Comparison of ENCODE assay signal across 8 cellular contexts in genomic region chr10:71966046-71967004, GRCh38. TPM values are rescaled to one million over a fixed set of nuclear protein-coding genes. Genes with fewer than 3 reads are reported as not detected.
A peak's percentile ranks its signal among the peaks of the same experiment; 100 is the strongest.
DNase-seq lines count a peak whose midpoint lies in the region; ATAC-seq and TF ChIP-seq lines count a peak whose summit lies in the region.
"Had no signal": no experiment of that assay in that cellular context is flagged by ENCODE, and none has a peak within 500 bp of the region (broad histone marks: within the 10 kb centered on the region; RNA-seq: fewer than 3 reads in every experiment).

No MANE protein-coding gene starts in this region.

- peak overlapping the region in 1 of 2 experiments; percentile 38 for H2BK12ac ChIP-seq in mesenchymal stem cell (ENCODE audit: low read length in 2 of 2)

- H3K9me3 ChIP-seq in HUES64 (ENCODE audit: insufficient read depth, low read depth, low read length): no peaks in the 10 kb centered on the region
- H3K9me3 ChIP-seq in breast epithelium: no peaks in the 10 kb centered on the region
- H3K9me3 ChIP-seq in mesenchymal stem cell (ENCODE audit: control insufficient read depth, low read length): no peaks in the 10 kb centered on the region
- H3K9me3 ChIP-seq in tibial nerve: no peaks in the 10 kb centered on the region

- H3K4me1 ChIP-seq in HUES64 (ENCODE audit: insufficient read depth, low read length) (peaks cover 21% of the 10 kb centered on the region), breast epithelium (peaks cover 0 to 17% of the 10 kb centered on the region in 2 donors), mesenchymal stem cell (ENCODE audit: control insufficient read depth, insufficient read depth, low read depth, low read length) (peaks cover 52% of the 10 kb centered on the region), tibial nerve (peaks cover 0 to 70% (median 49%) of the 10 kb centered on the region in 4 donors)

- intact Hi-C loops in breast epithelium (cut with DNase I; ENCODE audit: low total_unique reads): no loop called here

- H3K14ac ChIP-seq in mesenchymal stem cell (ENCODE audit: low read length in 2 of 2): no peak overlapping the region

- H2BK15ac ChIP-seq in mesenchymal stem cell (ENCODE audit: low read depth, poor library complexity, severe bottlenecking): no peak overlapping the region

- peak overlapping the region; percentile 80 for H3K4me2 ChIP-seq in mesenchymal stem cell (ENCODE audit: low read length, poor library complexity, severe bottlenecking)

- DNase-seq in breast epithelium (ENCODE audit: low spot score in 2 of 2) (no peak), mesenchymal stem cell (peak; percentile 52), tibial nerve (ENCODE audit: low spot score in 2 of 2) (no peak), NCI-H146 (lab: John Stamatoyannopoulos, UW) (no peak), foreskin melanocyte (no peak)
- no peak for DNase-seq in stimulated activated effector memory CD8-positive, alpha-beta T cell treated with anti-CD3 and anti-CD28 coated beads, Interleukin-12 subunit alpha, Interleukin-12 subunit beta, amount 100 ng/mL, for 72 hours (ENCODE audit: low spot score in 2 of 2)
- DNase-seq: SHP77 had no signal

- H3K27me3 ChIP-seq in HUES64 (ENCODE audit: insufficient read depth, low read length) (peaks cover 46% of the 10 kb centered on the region), breast epithelium (no peaks in the 10 kb centered on the region), mesenchymal stem cell (ENCODE audit: control insufficient read depth in 1 of 2, insufficient read depth in 1 of 2, low read length in 2 of 2) (peaks cover 0 to 6% of the 10 kb centered on the region in 2 experiments), tibial nerve (no peaks in the 10 kb centered on the region)

- peaks cover 9% of the 10 kb centered on the region for H3K4me1 Mint-ChIP-seq in stimulated activated effector memory CD8-positive, alpha-beta T cell treated with anti-CD3 and anti-CD28 coated beads, Interleukin-12 subunit alpha, Interleukin-12 subunit beta, amount 100 ng/mL, for 72 hours

- H3K27ac ChIP-seq in HUES64 (ENCODE audit: low read depth, low read length): no peak overlapping the region
- H3K27ac ChIP-seq in breast epithelium: peak overlapping the region; percentile 89 to 96
- H3K27ac ChIP-seq in mesenchymal stem cell (ENCODE audit: low read length, poor library complexity, severe bottlenecking): no peak overlapping the region
- H3K27ac ChIP-seq in tibial nerve: peak overlapping the region; percentile 97 to 99 (median 98)

- H3K4me3 ChIP-seq in HUES64 (ENCODE audit: low read length) (peak overlapping the region; percentile 81; the same call in 1 of the 2 replicates), breast epithelium (peak overlapping the region; percentile 79 to 93 (median 81)), mesenchymal stem cell (ENCODE audit: insufficient read depth in 1 of 2, low read depth in 1 of 2, low read length in 2 of 2) (peak overlapping the region in 1 of 2 experiments; percentile 96), tibial nerve (peak overlapping the region; percentile 36 to 95 (median 68))

- TF ChIP-seq CTCF in breast epithelium (IDR thresholded peaks at IDR 0.05) (no peak), tibial nerve (IDR thresholded peaks at IDR 0.05) (peak in 1 of 5 experiments; percentile 7)

- no peak overlapping the region; the same call in 1 of the 2 replicates for H3K9ac ChIP-seq in HUES64 (ENCODE audit: low read depth, low read length)
- peak overlapping the region; percentile 93 for H3K9ac ChIP-seq in mesenchymal stem cell (ENCODE audit: low read length)

- no peaks in the 10 kb centered on the region for H3K9me3 Mint-ChIP-seq in stimulated activated effector memory CD8-positive, alpha-beta T cell treated with anti-CD3 and anti-CD28 coated beads, Interleukin-12 subunit alpha, Interleukin-12 subunit beta, amount 100 ng/mL, for 72 hours

- H2AFZ ChIP-seq in mesenchymal stem cell (ENCODE audit: low read depth, low read length): no peak overlapping the region

- H2BK5ac ChIP-seq in mesenchymal stem cell (ENCODE audit: low read depth, low read length, poor library complexity, severe bottlenecking): no peak overlapping the region

- H4K91ac ChIP-seq in mesenchymal stem cell (ENCODE audit: low read length): no peak overlapping the region

- no peak overlapping the region for H3K27ac Mint-ChIP-seq in stimulated activated effector memory CD8-positive, alpha-beta T cell treated with anti-CD3 and anti-CD28 coated beads, Interleukin-12 subunit alpha, Interleukin-12 subunit beta, amount 100 ng/mL, for 72 hours

- H3K36me3 ChIP-seq in HUES64 (ENCODE audit: insufficient read depth, low read length): no peaks in the 10 kb centered on the region
- H3K36me3 ChIP-seq in breast epithelium: no peaks in the 10 kb centered on the region
- H3K36me3 ChIP-seq in mesenchymal stem cell (ENCODE audit: control insufficient read depth in 1 of 2, insufficient read depth in 2 of 2, low read depth in 1 of 2, low read length in 2 of 2): peaks cover 4% of the 10 kb centered on the region in 2 experiments
- H3K36me3 ChIP-seq in tibial nerve: no peaks in the 10 kb centered on the region

- peak overlapping the region; percentile 66 for H2AK5ac ChIP-seq in mesenchymal stem cell (ENCODE audit: low read length, severe bottlenecking)

- peak overlapping the region; percentile 51 for H4K8ac ChIP-seq in mesenchymal stem cell (ENCODE audit: low read length)

- peak overlapping the region; percentile 47 to 99 for H3K18ac ChIP-seq in mesenchymal stem cell (ENCODE audit: low read depth in 1 of 2, low read length in 2 of 2)

- H3K23ac ChIP-seq in mesenchymal stem cell (ENCODE audit: low read length in 2 of 2): no peak overlapping the region

- H3K36me3 Mint-ChIP-seq in stimulated activated effector memory CD8-positive, alpha-beta T cell treated with anti-CD3 and anti-CD28 coated beads, Interleukin-12 subunit alpha, Interleukin-12 subunit beta, amount 100 ng/mL, for 72 hours: no peaks in the 10 kb centered on the region

- no peak for ATAC-seq in stimulated activated effector memory CD8-positive, alpha-beta T cell treated with anti-CD3 and anti-CD28 coated beads, Interleukin-12 subunit alpha, Interleukin-12 subunit beta, amount 100 ng/mL, for 72 hours

- H3K4ac ChIP-seq in mesenchymal stem cell (ENCODE audit: low read depth in 1 of 2, low read length in 2 of 2): peak overlapping the region in 1 of 2 experiments; percentile 20

- WGBS in HUES64: 86% methylated on average over 6 of the region's 6 CpGs
- WGBS in mesenchymal stem cell: 88% methylated on average over 5 of the region's 6 CpGs
- 41 to 45% methylated on average over 6 of the region's 6 CpGs for WGBS in tibial nerve, 2 donors

- H3K4me3 Mint-ChIP-seq in stimulated activated effector memory CD8-positive, alpha-beta T cell treated with anti-CD3 and anti-CD28 coated beads, Interleukin-12 subunit alpha, Interleukin-12 subunit beta, amount 100 ng/mL, for 72 hours: no peak overlapping the region

- peaks cover 28% of the 10 kb centered on the region for H3K79me1 ChIP-seq in mesenchymal stem cell (replicated peaks; ENCODE audit: low read length, poor library complexity, severe bottlenecking)

- TF ChIP-seq POLR2A in breast epithelium (IDR thresholded peaks at IDR 0.05): no peak
- no peak for TF ChIP-seq POLR2A in tibial nerve (IDR thresholded peaks at IDR 0.05)

- peak in 1 of 2 donors; percentile 58 for TF ChIP-seq EP300 in tibial nerve (IDR thresholded peaks at IDR 0.05)

- H2BK120ac ChIP-seq in mesenchymal stem cell (ENCODE audit: low read depth, low read length): peak overlapping the region; percentile 21

RNA-seq across cellular contexts. Expression of gene CHST3, which starts 2.1 kb away (rescaled TPM):
- polyA plus RNA-seq in HUES64 (2013, experiment 1 of 2): 3.8 TPM
- 4.1 TPM for polyA plus RNA-seq in HUES64 (2013, experiment 2 of 2)
- total RNA-seq in breast epithelium (10 to 100 TPM; 20.2 to 34.5 (median 25.6) TPM), tibial nerve (10 to 100 TPM; 41.2 to 56.4 (median 47.4) TPM)
- polyA plus RNA-seq in mesenchymal stem cell (2013, experiment 1 of 2): 14.6 TPM
- polyA plus RNA-seq in mesenchymal stem cell (2013, experiment 2 of 2): 14.4 TPM

Comparison
In these comparisons a context has a peak if more than half of its experiments do, and no peak if none do; other contexts are left out.
1. H3K27ac ChIP-seq: peak in breast epithelium (2 of 2) and tibial nerve (4 of 4); none in HUES64 (single experiment) and mesenchymal stem cell (single experiment).